17 cellular contexts compared by ENCODE assay signal in genomic region chr11:112770017-112770416, GRCh38.
DNase-seq lines count a peak whose midpoint lies in the region; ATAC-seq and TF ChIP-seq lines count a peak whose summit lies in the region.
"Had no signal": no experiment of that assay in that cellular context is flagged by ENCODE, and none has a peak within 500 bp of the region (broad histone marks: within the 10 kb centered on the region; RNA-seq: fewer than 3 reads in every experiment).

No MANE protein-coding gene starts in this region.

- no peak for ATAC-seq in central memory CD8-positive, alpha-beta T cell (replicated peaks; ENCODE audit: extremely low read depth, poor library complexity, severe bottlenecking)
- ATAC-seq in heart right ventricle (no peak), GM21723 (IDR thresholded peaks at IDR 0.05; ENCODE audit: unreplicated experiment) (no peak), SK-N-SH treated with all-trans-retinoic acid at 6 μM for 48 hours (no peak)

- peak overlapping the region in 7 of 10 donors; percentile 25 to 74 (median 53) for H3K27ac ChIP-seq in heart right ventricle
- H3K27ac ChIP-seq in substantia nigra (ENCODE audit: low read depth, low read length, poor library complexity, severe bottlenecking): peak overlapping the region; percentile 94
- H3K27ac ChIP-seq: C4-2B, HL-60, KMS-11 had no signal

- H3K27me3 Mint-ChIP-seq in central memory CD8-positive, alpha-beta T cell: peaks cover 37% of the 10 kb centered on the region
- peaks cover 1% of the 10 kb centered on the region for H3K27me3 Mint-ChIP-seq in mesothelial cell of epicardium (ENCODE audit: low read depth)

- whole genome bisulfite sequencing in heart right ventricle, 2 donors: 59 to 62% methylated on average over 5 of the region's 5 CpGs

- intact Hi-C loops in heart right ventricle (cut with DNase I): loop anchor here in 1 of 10 donors (10.0 kb wide), 1 partner anchor 345 kb away; no protein-coding TSS in a partner anchor

- H3K27ac Mint-ChIP-seq in central memory CD8-positive, alpha-beta T cell (ENCODE audit: low read depth): peak overlapping the region; percentile 56
- H3K27ac Mint-ChIP-seq in mesothelial cell of epicardium: peak overlapping the region; percentile 26
- H3K27ac Mint-ChIP-seq: H9 had no signal

- no peak overlapping the region for H3K4me3 ChIP-seq in heart right ventricle

- no peak for DNase-seq in central memory CD8-positive, alpha-beta T cell (ENCODE audit: low spot score in 2 of 2)
- no peak for DNase-seq in heart right ventricle
- no peak for DNase-seq in mesothelial cell of epicardium (ENCODE audit: low spot score in 2 of 2, unreplicated experiment in 2 of 2)
- DNase-seq in substantia nigra (lab: John Stamatoyannopoulos, UW): peak in 1 of 49 donors; percentile 14
- DNase-seq in activated CD8-positive, alpha-beta memory T cell treated with anti-CD3 and anti-CD28 coated beads, Interleukin-2, amount 50 U/mL, for 4 hours: no peak
- DNase-seq: AML-193, DMS79, H9, NCI-H187, NCI-H226, NCI-H524, SIG-M5 had no signal

- no peak overlapping the region for H3K4me3 Mint-ChIP-seq in central memory CD8-positive, alpha-beta T cell
- no peak overlapping the region for H3K4me3 Mint-ChIP-seq in mesothelial cell of epicardium
- H3K4me3 Mint-ChIP-seq: H9 had no signal

- no peaks in the 10 kb centered on the region for H3K36me3 ChIP-seq in heart right ventricle

- peaks cover 1% of the 10 kb centered on the region for H3K36me3 Mint-ChIP-seq in central memory CD8-positive, alpha-beta T cell (ENCODE audit: insufficient read depth)
- H3K36me3 Mint-ChIP-seq in mesothelial cell of epicardium: no peaks in the 10 kb centered on the region

- peaks cover 0 to 18% (median 4%) of the 10 kb centered on the region in 9 donors for H3K4me1 ChIP-seq in heart right ventricle

- no peaks in the 10 kb centered on the region for H3K9me3 Mint-ChIP-seq in central memory CD8-positive, alpha-beta T cell
- peaks cover 5% of the 10 kb centered on the region for H3K9me3 Mint-ChIP-seq in mesothelial cell of epicardium
- H3K9me3 Mint-ChIP-seq: H9 had no signal

- TF ChIP-seq CTCF in heart right ventricle (IDR thresholded peaks at IDR 0.05) (no peak), mesothelial cell of epicardium (IDR thresholded peaks at IDR 0.05; ENCODE audit: unreplicated experiment) (no peak)

- no peaks in the 10 kb centered on the region for H3K9me3 ChIP-seq in heart right ventricle

- peaks cover 0 to 5% (median 0%) of the 10 kb centered on the region in 7 donors for H3K27me3 ChIP-seq in heart right ventricle

- no peaks in the 10 kb centered on the region for H3K4me1 Mint-ChIP-seq in central memory CD8-positive, alpha-beta T cell
- peaks cover 26% of the 10 kb centered on the region for H3K4me1 Mint-ChIP-seq in mesothelial cell of epicardium
- H3K4me1 Mint-ChIP-seq: H9 had no signal

TF ChIP-seq in SK-N-SH treated with all-trans-retinoic acid at 6 μM for 48 hours, 23 proteins besides CTCF, POLR2A, EP300 and RAD21:
- TF ChIP-seq TCF4 (CRISPR knock-in tag; IDR thresholded peaks at IDR 0.05; ENCODE audit: borderline replicate concordance) (no peak), ESRRG (CRISPR knock-in tag; IDR thresholded peaks at IDR 0.05) (no peak), PPARA (CRISPR knock-in tag; IDR thresholded peaks at IDR 0.05; ENCODE audit: borderline replicate concordance) (no peak), ZC3H10 (CRISPR knock-in tag; IDR thresholded peaks at IDR 0.05) (no peak), RARB (CRISPR knock-in tag; IDR thresholded peaks at IDR 0.05) (no peak), BACH2 (CRISPR knock-in tag; IDR thresholded peaks at IDR 0.05; ENCODE audit: borderline replicate concordance) (no peak), ZFP3 (CRISPR knock-in tag; IDR thresholded peaks at IDR 0.05) (no peak), POU6F1 (CRISPR knock-in tag; IDR thresholded peaks at IDR 0.05; ENCODE audit: borderline replicate concordance, low read depth) (no peak), ZFP30 (CRISPR knock-in tag; IDR thresholded peaks at IDR 0.05) (no peak), ZNF70 (CRISPR knock-in tag; IDR thresholded peaks at IDR 0.05) (no peak)
